8 cellular contexts compared by ENCODE assay signal in the genomic region with DNA sequence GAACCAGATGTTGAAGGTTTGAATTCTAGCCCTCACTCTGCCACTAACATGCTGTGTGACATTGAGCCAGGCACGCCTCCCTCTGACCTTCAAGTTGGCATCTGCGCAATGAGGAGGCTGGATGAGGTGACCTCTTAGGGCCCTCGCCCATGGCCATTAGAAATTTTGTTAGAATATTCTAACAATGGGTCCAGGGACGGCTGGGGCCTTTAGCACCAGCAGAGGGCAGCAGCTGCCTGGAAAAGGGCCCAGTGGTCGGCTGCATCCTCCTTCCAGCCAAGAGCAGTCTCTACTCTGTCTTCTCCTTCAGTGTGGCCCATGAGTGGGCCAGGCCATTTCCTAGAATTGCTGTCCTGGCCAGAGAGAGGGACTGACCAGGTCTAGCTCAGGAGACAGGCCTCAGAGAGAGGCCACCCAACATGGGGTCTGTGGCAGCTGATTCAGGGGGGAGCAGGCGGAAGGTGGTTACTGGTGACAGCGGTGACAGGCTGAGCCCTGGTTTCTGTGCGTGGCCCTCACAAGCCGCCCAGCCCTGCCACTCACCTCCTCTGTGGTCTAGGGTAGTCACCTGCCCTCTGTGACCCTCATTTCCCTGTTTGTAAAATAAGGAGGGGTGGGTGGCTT.
DNase-seq lines count a peak whose midpoint lies in the region; ATAC-seq and TF ChIP-seq lines count a peak whose summit lies in the region.

No MANE protein-coding gene starts in this region.

- H4K8ac ChIP-seq in mesenchymal stem cell (ENCODE audit: low read length): no peak overlapping the region

- no peak overlapping the region for H2BK5ac ChIP-seq in mesenchymal stem cell (ENCODE audit: low read depth, low read length, poor library complexity, severe bottlenecking)

- H4K91ac ChIP-seq in mesenchymal stem cell (ENCODE audit: low read length): no peak overlapping the region

- H2AK5ac ChIP-seq in mesenchymal stem cell (ENCODE audit: low read length, severe bottlenecking): no peak overlapping the region

- WGBS in mesenchymal stem cell: 62% methylated on average over 8 of the region's 9 CpGs
- WGBS in transverse colon (ENCODE audit: low coverage in 1 of 2), 2 donors: 76% methylated on average over 8 of the region's 9 CpGs; no CpG with 5 or more reads in 1 of the 2 donors

- in situ Hi-C loops in transverse colon (cut with MboI; ENCODE audit: low pct_ligation_motif_present in 1 of 4, low pct_unique_long_range_greater_than_20kb in 1 of 4, low sequenced_read_pairs in 3 of 4): no loop called here

- H3K27me3 ChIP-seq in mesenchymal stem cell (ENCODE audit: control insufficient read depth in 1 of 2, insufficient read depth in 1 of 2, low read length in 2 of 2): no peaks in the 10 kb centered on the region
- H3K27me3 ChIP-seq in transverse colon: no peaks in the 10 kb centered on the region

- no peak for TF ChIP-seq POLR2A in transverse colon (IDR thresholded peaks at IDR 0.05)

- no peak overlapping the region for H3K23ac ChIP-seq in mesenchymal stem cell (ENCODE audit: low read length in 2 of 2)

- H3K79me1 ChIP-seq in mesenchymal stem cell (replicated peaks; ENCODE audit: low read length, poor library complexity, severe bottlenecking): peaks cover 3% of the 10 kb centered on the region

- TF ChIP-seq EP300 in transverse colon (IDR thresholded peaks at IDR 0.05; ENCODE audit: low read depth): no peak

- intact Hi-C loops in transverse colon (cut with DNase I; ENCODE audit: low total_unique reads): loop anchor here (10.0 kb wide), 1 partner anchor 581 kb away; no protein-coding TSS in a partner anchor

- H3K14ac ChIP-seq in mesenchymal stem cell (ENCODE audit: low read length in 2 of 2): no peak overlapping the region

- H2AFZ ChIP-seq in mesenchymal stem cell (ENCODE audit: low read depth, low read length): no peak overlapping the region

- no peak overlapping the region for H3K27ac ChIP-seq in mesenchymal stem cell (ENCODE audit: low read length, poor library complexity, severe bottlenecking)
- H3K27ac ChIP-seq in transverse colon: no peak overlapping the region

- no peak overlapping the region for H3K4me2 ChIP-seq in mesenchymal stem cell (ENCODE audit: low read length, poor library complexity, severe bottlenecking)

- no peaks in the 10 kb centered on the region for H3K9me3 ChIP-seq in mesenchymal stem cell (ENCODE audit: control insufficient read depth, low read length)
- H3K9me3 ChIP-seq in transverse colon: no peaks in the 10 kb centered on the region

- no peak overlapping the region for H3K18ac ChIP-seq in mesenchymal stem cell (ENCODE audit: low read depth in 1 of 2, low read length in 2 of 2)

- no peak overlapping the region for H3K9ac ChIP-seq in mesenchymal stem cell (ENCODE audit: low read length)

- H2BK12ac ChIP-seq in mesenchymal stem cell (ENCODE audit: low read length in 2 of 2): no peak overlapping the region

- DNase-seq in DMS79 (lab: John Stamatoyannopoulos, UW) (peak; percentile 23), HT1080 (ENCODE audit: low read depth) (peak; percentile 54), dedifferentiated amniotic fluid mesenchymal stem cell (ENCODE audit: extremely low spot score) (peak; percentile 22), mesenchymal stem cell (peak; percentile 38), transverse colon (no peak), NCI-H526 treated with DMSO at 0.1 percent for 48 hours (lab: John Stamatoyannopoulos, UW) (no peak)

- H3K4me1 ChIP-seq in mesenchymal stem cell (ENCODE audit: control insufficient read depth, insufficient read depth, low read depth, low read length) (peaks cover 21% of the 10 kb centered on the region), transverse colon (no peaks in the 10 kb centered on the region)

- peaks cover 59 to 75% of the 10 kb centered on the region in 2 experiments for H3K36me3 ChIP-seq in mesenchymal stem cell (ENCODE audit: control insufficient read depth in 1 of 2, insufficient read depth in 2 of 2, low read depth in 1 of 2, low read length in 2 of 2)
- peaks cover 0 to 31% (median 8%) of the 10 kb centered on the region in 4 donors for H3K36me3 ChIP-seq in transverse colon

- H3K4me3 ChIP-seq in mesenchymal stem cell (ENCODE audit: insufficient read depth in 1 of 2, low read depth in 1 of 2, low read length in 2 of 2) (no peak overlapping the region), transverse colon (no peak overlapping the region)

- no peak overlapping the region for H2BK120ac ChIP-seq in mesenchymal stem cell (ENCODE audit: low read depth, low read length)

- no peak overlapping the region for H3K4ac ChIP-seq in mesenchymal stem cell (ENCODE audit: low read depth in 1 of 2, low read length in 2 of 2)

- TF ChIP-seq CTCF in transverse colon (IDR thresholded peaks at IDR 0.05): peak; percentile 31 to 47 (median 37)

- H2BK15ac ChIP-seq in mesenchymal stem cell (ENCODE audit: low read depth, poor library complexity, severe bottlenecking): no peak overlapping the region

- ATAC-seq in SK-N-SH treated with all-trans-retinoic acid at 6 μM for 48 hours (peak; percentile 91), GM21717 (IDR thresholded peaks at IDR 0.05; ENCODE audit: unreplicated experiment) (no peak)

TF ChIP-seq in SK-N-SH treated with all-trans-retinoic acid at 6 μM for 48 hours, 23 proteins besides CTCF, POLR2A, EP300 and RAD21:
- TF ChIP-seq PPARA (CRISPR knock-in tag; IDR thresholded peaks at IDR 0.05; ENCODE audit: borderline replicate concordance) (no peak), ZNF565 (CRISPR knock-in tag; conservative IDR thresholded peaks at IDR 0.05; ENCODE audit: low read depth) (no peak), ZFP30 (CRISPR knock-in tag; IDR thresholded peaks at IDR 0.05) (no peak), SNAI2 (CRISPR knock-in tag; IDR thresholded peaks at IDR 0.05) (no peak), OSR1 (CRISPR knock-in tag; IDR thresholded peaks at IDR 0.05) (no peak), TOX (CRISPR knock-in tag; IDR thresholded peaks at IDR 0.05; ENCODE audit: borderline replicate concordance) (no peak), CSDC2 (CRISPR knock-in tag; IDR thresholded peaks at IDR 0.05) (no peak)
- TF ChIP-seq, protein P1, sequence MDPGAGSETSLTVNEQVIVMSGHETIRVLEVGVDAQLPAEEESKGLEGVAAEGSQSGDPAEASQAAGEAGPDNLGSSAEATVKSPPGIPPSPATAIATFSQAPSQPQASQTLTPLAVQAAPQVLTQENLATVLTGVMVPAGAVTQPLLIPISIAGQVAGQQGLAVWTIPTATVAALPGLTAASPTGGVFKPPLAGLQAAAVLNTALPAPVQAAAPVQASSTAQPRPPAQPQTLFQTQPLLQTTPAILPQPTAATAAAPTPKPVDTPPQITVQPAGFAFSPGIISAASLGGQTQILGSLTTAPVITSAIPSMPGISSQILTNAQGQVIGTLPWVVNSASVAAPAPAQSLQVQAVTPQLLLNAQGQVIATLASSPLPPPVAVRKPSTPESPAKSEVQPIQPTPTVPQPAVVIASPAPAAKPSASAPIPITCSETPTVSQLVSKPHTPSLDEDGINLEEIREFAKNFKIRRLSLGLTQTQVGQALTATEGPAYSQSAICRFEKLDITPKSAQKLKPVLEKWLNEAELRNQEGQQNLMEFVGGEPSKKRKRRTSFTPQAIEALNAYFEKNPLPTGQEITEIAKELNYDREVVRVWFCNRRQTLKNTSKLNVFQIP (CRISPR knock-in tag; IDR thresholded peaks at IDR 0.05; ENCODE audit: borderline replicate concordance, low read depth): no peak
TF ChIP-seq in SK-N-SH treated with all-trans-retinoic acid at 6 μM for 48 hours: peak in this region for 0.

Comparison
In these comparisons a context has a peak if more than half of its experiments do, and no peak if none do; other contexts are left out.
1. DNase-seq: peak in DMS79 (single experiment), HT1080 (single experiment), dedifferentiated amniotic fluid mesenchymal stem cell (single experiment) and mesenchymal stem cell (single experiment); none in transverse colon (single experiment) and NCI-H526 treated with DMSO at 0.1 percent for 48 hours (single experiment).